In the genomic region with DNA sequence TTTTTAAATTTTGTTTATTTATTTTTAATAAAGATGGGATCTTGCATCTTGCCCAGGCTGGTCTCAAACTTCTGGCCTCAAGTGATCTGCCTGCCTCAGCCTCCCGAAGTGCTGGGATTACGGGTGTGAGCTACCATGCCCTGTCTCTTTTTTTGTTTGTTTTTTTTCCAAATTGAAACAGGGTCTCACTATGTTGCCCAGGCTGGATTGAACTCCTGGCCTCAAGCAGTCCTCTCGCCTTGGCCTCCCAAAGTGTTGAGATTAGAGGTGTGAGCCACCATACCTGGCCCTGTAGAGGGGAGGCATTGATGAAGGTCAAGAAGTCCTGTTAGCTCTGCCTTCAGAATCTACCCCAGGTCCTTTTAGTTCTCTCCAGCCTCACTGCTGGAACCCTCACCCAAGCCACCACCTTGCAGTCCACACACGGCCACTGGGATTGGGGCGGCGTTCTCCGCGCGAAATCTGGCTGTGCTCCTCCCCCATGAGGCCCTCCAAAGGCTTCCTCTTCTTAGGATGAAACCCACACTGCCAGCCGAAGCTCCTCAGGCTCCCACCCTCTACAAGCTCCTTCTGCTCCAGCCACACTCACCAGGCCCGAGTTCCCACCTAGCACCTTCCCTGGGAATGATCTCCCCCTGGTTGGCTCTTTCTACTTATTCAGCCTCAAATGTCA, we compare ENCODE assay signal across 10 cellular contexts. TPM values are rescaled to one million over a fixed set of nuclear protein-coding genes. Genes with fewer than 3 reads are reported as not detected.
DNase-seq lines count a peak whose midpoint lies in the region; ATAC-seq and TF ChIP-seq lines count a peak whose summit lies in the region.
"Had no signal": no experiment of that assay in that cellular context is flagged by ENCODE, and none has a peak within 500 bp of the region (broad histone marks: within the 10 kb centered on the region; RNA-seq: fewer than 3 reads in every experiment).

No MANE protein-coding gene starts in this region.

- peaks cover 54% of the 10 kb centered on the region for H3K4me1 Mint-ChIP-seq in activated naive CD4-positive, alpha-beta T cell treated with anti-CD3 and anti-CD28 coated beads for 36 hours (ENCODE audit: low read depth)

- peaks cover 2% of the 10 kb centered on the region for H3K9me3 Mint-ChIP-seq in activated naive CD4-positive, alpha-beta T cell treated with anti-CD3 and anti-CD28 coated beads for 36 hours
- H3K9me3 Mint-ChIP-seq: activated T-cell treated with anti-CD3 and anti-CD28 coated beads, Interleukin-2, amount 50 U/mL, for 4 hours had no signal

- no peak for DNase-seq in activated naive CD4-positive, alpha-beta T cell treated with anti-CD3 and anti-CD28 coated beads for 36 hours
- DNase-seq in activated naive CD4-positive, alpha-beta T cell (lab: John Stamatoyannopoulos, UW), result no peak
- DNase-seq in dorsolateral prefrontal cortex (no peak), upper lobe of right lung (no peak), activated gamma-delta T cell (lab: John Stamatoyannopoulos, UW) (no peak), SK-N-DZ (ENCODE audit: low spot score) (no peak)
- DNase-seq: activated T-cell treated with anti-CD3 and anti-CD28 coated beads, Interleukin-2, amount 50 U/mL, for 4 hours; SHP77 treated with DMSO at 0.1 percent for 48 hours had no signal

- no peak for ATAC-seq in upper lobe of right lung
- no peak for ATAC-seq in GM21423 (IDR thresholded peaks at IDR 0.05; ENCODE audit: unreplicated experiment)
- ATAC-seq: activated T-cell treated with anti-CD3 and anti-CD28 coated beads, Interleukin-2, amount 50 U/mL, for 4 hours had no signal

- peak overlapping the region in 38 of 59 donors; percentile 20 to 91 (median 80) for H3K27ac ChIP-seq in dorsolateral prefrontal cortex
- peak overlapping the region; percentile 94 for H3K27ac ChIP-seq in muscle layer of duodenum (ENCODE audit: low read length)
- peak overlapping the region; percentile 80 for H3K27ac ChIP-seq in upper lobe of right lung

- intact Hi-C loops in activated naive CD4-positive, alpha-beta T cell treated with anti-CD3 and anti-CD28 coated beads for 36 hours (cut with micrococcal nuclease), result no loop called here
- intact Hi-C loops in dorsolateral prefrontal cortex (cut with DNase I), result no loop called here
- intact Hi-C loops in upper lobe of right lung (cut with DNase I), result no loop called here

- H3K4me3 ChIP-seq in dorsolateral prefrontal cortex, result no peak overlapping the region
- peak overlapping the region in 1 of 2 donors; percentile 2 for H3K4me3 ChIP-seq in muscle layer of duodenum (ENCODE audit: low read depth in 1 of 2, low read length in 2 of 2)
- H3K4me3 ChIP-seq in upper lobe of right lung, result no peak overlapping the region

- peaks cover 11% of the 10 kb centered on the region for H3K36me3 Mint-ChIP-seq in activated naive CD4-positive, alpha-beta T cell treated with anti-CD3 and anti-CD28 coated beads for 36 hours (ENCODE audit: low read depth)

- H3K4me1 ChIP-seq in muscle layer of duodenum (ENCODE audit: control insufficient read depth in 1 of 2, insufficient read depth in 2 of 2, low read length in 2 of 2), result peaks cover 49 to 52% of the 10 kb centered on the region in 2 donors
- H3K4me1 ChIP-seq in upper lobe of right lung, result peaks cover 97% of the 10 kb centered on the region

- H3K27ac Mint-ChIP-seq in activated naive CD4-positive, alpha-beta T cell treated with anti-CD3 and anti-CD28 coated beads for 36 hours, result peak overlapping the region; percentile 15

- no peak overlapping the region for H3K4me3 Mint-ChIP-seq in activated naive CD4-positive, alpha-beta T cell treated with anti-CD3 and anti-CD28 coated beads for 36 hours
- H3K4me3 Mint-ChIP-seq: activated T-cell treated with anti-CD3 and anti-CD28 coated beads, Interleukin-2, amount 50 U/mL, for 4 hours had no signal

- TF ChIP-seq CTCF in dorsolateral prefrontal cortex (IDR thresholded peaks at IDR 0.05 in 54 of 56, conservative IDR thresholded peaks at IDR 0.05 in 2 of 56; ENCODE audit: low read depth in 1 of 56, partially characterized antibody in 56 of 56) (no peak), upper lobe of right lung (IDR thresholded peaks at IDR 0.05) (no peak)

- no peaks in the 10 kb centered on the region for H3K27me3 Mint-ChIP-seq in activated naive CD4-positive, alpha-beta T cell treated with anti-CD3 and anti-CD28 coated beads for 36 hours (ENCODE audit: low read depth)

- H3K9me3 ChIP-seq in muscle layer of duodenum (ENCODE audit: control insufficient read depth in 1 of 2, low read length in 2 of 2) (no peaks in the 10 kb centered on the region), upper lobe of right lung (no peaks in the 10 kb centered on the region)

- H3K36me3 ChIP-seq in muscle layer of duodenum (ENCODE audit: control insufficient read depth in 1 of 2, insufficient read depth in 2 of 2, low read length in 2 of 2), result peaks cover 0 to 28% of the 10 kb centered on the region in 2 donors
- H3K36me3 ChIP-seq in upper lobe of right lung, result peaks cover under 1% of the 10 kb centered on the region

- CTCF ChIA-PET in activated naive CD4-positive, alpha-beta T cell treated with anti-CD3 and anti-CD28 coated beads for 36 hours (lab: Charles Lee), result no interaction called here

- H3K27me3 ChIP-seq in dorsolateral prefrontal cortex (no peaks in the 10 kb centered on the region), muscle layer of duodenum (ENCODE audit: low read depth, low read length) (no peaks in the 10 kb centered on the region), upper lobe of right lung (no peaks in the 10 kb centered on the region)

RNA-seq across cellular contexts. Expression of a gene that starts 34.9 kb away (rescaled TPM):
- 100 to 1,000 TPM; 117 to 119 TPM for total RNA-seq in activated naive CD4-positive, alpha-beta T cell treated with anti-CD3 and anti-CD28 coated beads for 36 hours
- total RNA-seq in dorsolateral prefrontal cortex (100 to 1,000 TPM; 271 to 539 (median 377) TPM), upper lobe of right lung (565 TPM)
- 85.3 and 95.3 TPM in 2 replicates for polyA plus RNA-seq in SK-N-DZ (2014; cell fraction: cytosol; rRNA removed)
- 124 and 196 TPM in 2 replicates for polyA plus RNA-seq in SK-N-DZ (2014; cell fraction: nucleus; rRNA removed)
